ENCODE assay signal across 1 cellular context in the genomic region with DNA sequence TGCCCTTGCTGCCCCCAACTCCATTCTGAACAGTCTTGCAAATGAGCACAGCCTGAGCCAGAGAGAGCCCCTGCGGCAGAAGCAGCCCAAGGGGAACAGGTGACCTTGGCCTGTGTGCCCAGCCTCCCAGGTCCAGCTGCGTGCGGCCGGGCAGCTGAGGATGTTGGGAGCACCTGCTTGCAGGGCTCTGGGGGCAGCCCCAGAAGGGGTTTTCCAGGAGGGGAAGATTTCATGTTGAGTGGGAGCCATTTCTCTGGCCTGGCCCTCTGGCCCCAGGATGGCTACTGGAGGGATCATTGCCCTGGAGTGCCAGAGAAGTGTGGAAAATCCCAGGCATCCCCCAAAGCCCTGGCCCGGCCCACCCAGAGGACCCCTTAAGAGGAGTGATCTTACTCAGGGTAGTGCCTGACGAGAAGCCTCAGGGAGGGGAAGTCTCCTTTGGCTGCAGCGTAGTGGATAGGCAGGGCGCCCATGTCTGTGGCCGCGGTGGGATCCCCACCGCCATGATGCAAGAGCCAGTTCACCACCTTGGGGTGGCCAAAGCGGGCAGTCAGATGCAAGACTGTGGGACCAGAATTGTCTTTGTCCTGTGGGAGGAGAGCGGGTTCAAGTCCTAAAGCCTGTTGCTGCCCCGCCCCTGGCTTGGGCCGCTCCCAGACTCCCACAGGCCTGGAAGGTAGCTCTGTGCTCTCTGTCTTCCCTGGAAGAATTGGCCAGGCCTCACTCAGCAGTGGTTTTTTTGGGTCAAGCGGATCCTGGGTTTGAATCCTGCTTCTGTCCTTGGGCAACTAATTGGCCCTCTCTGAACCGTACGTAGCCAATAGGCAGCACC.
A peak's percentile ranks its signal among the peaks of the same experiment; 100 is the strongest.
TF ChIP-seq lines count a peak whose summit lies in the region.

No MANE protein-coding gene starts in this region.

TF ChIP-seq in GM12878, 131 proteins besides CTCF, POLR2A, EP300 and RAD21 (continued from another document):
- TF ChIP-seq, protein P1, sequence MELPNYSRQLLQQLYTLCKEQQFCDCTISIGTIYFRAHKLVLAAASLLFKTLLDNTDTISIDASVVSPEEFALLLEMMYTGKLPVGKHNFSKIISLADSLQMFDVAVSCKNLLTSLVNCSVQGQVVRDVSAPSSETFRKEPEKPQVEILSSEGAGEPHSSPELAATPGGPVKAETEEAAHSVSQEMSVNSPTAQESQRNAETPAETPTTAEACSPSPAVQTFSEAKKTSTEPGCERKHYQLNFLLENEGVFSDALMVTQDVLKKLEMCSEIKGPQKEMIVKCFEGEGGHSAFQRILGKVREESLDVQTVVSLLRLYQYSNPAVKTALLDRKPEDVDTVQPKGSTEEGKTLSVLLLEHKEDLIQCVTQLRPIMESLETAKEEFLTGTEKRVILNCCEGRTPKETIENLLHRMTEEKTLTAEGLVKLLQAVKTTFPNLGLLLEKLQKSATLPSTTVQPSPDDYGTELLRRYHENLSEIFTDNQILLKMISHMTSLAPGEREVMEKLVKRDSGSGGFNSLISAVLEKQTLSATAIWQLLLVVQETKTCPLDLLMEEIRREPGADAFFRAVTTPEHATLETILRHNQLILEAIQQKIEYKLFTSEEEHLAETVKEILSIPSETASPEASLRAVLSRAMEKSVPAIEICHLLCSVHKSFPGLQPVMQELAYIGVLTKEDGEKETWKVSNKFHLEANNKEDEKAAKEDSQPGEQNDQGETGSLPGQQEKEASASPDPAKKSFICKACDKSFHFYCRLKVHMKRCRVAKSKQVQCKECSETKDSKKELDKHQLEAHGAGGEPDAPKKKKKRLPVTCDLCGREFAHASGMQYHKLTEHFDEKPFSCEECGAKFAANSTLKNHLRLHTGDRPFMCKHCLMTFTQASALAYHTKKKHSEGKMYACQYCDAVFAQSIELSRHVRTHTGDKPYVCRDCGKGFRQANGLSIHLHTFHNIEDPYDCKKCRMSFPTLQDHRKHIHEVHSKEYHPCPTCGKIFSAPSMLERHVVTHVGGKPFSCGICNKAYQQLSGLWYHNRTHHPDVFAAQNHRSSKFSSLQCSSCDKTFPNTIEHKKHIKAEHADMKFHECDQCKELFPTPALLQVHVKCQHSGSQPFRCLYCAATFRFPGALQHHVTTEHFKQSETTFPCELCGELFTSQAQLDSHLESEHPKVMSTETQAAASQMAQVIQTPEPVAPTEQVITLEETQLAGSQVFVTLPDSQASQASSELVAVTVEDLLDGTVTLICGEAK (IDR thresholded peaks at IDR 0.05; ENCODE audit: borderline replicate concordance), result no peak
- TF ChIP-seq TCF12 (IDR thresholded peaks at IDR 0.05; ENCODE audit: low read depth, low read length) (peak; percentile 81), PAX8 (IDR thresholded peaks at IDR 0.05) (no peak), POU2F2 (IDR thresholded peaks at IDR 0.05; ENCODE audit: borderline replicate concordance, low read depth, low read length) (no peak), TCF3 (IDR thresholded peaks at IDR 0.05; ENCODE audit: borderline replicate concordance, insufficient read depth, low read depth, low read length) (no peak), RBBP5 (conservative IDR thresholded peaks at IDR 0.05) (no peak)
- TF ChIP-seq, protein P2, sequence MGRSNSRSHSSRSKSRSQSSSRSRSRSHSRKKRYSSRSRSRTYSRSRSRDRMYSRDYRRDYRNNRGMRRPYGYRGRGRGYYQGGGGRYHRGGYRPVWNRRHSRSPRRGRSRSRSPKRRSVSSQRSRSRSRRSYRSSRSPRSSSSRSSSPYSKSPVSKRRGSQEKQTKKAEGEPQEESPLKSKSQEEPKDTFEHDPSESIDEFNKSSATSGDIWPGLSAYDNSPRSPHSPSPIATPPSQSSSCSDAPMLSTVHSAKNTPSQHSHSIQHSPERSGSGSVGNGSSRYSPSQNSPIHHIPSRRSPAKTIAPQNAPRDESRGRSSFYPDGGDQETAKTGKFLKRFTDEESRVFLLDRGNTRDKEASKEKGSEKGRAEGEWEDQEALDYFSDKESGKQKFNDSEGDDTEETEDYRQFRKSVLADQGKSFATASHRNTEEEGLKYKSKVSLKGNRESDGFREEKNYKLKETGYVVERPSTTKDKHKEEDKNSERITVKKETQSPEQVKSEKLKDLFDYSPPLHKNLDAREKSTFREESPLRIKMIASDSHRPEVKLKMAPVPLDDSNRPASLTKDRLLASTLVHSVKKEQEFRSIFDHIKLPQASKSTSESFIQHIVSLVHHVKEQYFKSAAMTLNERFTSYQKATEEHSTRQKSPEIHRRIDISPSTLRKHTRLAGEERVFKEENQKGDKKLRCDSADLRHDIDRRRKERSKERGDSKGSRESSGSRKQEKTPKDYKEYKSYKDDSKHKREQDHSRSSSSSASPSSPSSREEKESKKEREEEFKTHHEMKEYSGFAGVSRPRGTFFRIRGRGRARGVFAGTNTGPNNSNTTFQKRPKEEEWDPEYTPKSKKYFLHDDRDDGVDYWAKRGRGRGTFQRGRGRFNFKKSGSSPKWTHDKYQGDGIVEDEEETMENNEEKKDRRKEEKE (IDR thresholded peaks at IDR 0.05), result no peak
TF ChIP-seq in GM12878: peak in this region for 1.
